Comparison of ENCODE assay signal across 12 cellular contexts in the genomic region with DNA sequence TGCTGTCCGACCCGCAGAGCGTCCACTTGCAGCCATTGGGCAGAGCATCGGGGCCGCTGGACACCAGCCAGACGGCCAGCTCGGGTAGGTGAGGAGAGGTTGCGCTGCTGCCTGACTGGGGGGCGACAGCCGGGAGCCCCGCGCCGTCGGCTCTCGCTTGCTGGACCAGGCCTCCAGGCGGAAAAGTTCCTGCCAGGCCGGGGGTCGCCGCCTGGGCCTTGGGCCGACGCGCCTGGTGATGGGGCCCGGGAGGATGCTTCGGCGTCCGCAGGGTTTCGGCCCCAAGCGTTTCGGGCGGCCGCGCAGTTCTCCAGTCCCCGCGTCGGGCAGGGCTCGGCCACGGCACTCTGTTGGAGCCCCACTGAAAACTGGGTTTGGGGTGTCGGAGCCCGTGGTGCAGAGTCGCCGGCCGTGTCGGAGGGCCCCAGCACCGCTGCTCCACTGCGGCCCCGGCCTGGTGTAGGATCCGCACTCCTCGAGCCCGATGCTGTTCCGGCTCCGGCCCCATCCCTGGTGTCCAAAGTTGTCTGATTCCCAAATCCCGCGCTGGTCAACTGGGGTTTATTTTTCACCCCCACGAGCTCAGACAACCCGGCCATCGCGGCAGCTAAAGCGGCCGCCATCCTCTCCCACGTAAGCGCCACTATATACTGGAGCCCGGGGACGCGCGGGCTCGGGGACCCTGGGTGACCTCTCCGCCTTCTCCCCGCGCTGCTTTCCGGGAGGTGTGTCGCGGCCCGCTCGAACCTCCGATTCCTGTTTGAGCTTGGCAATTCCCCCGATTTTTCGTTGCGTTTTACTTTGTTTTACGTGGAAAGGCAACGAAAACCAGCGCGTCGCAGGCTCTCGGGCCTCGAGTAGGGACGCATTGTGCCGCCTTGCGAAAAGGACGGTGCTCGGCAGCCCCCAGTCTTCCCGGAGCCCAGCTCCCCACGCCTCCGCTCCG. TPM values are rescaled to one million over a fixed set of nuclear protein-coding genes. Genes with fewer than 3 reads are reported as not detected.
A peak's percentile ranks its signal among the peaks of the same experiment; 100 is the strongest.
DNase-seq lines count a peak whose midpoint lies in the region; ATAC-seq and TF ChIP-seq lines count a peak whose summit lies in the region.
"Had no signal": no experiment of that assay in that cellular context is flagged by ENCODE, and none has a peak within 500 bp of the region (broad histone marks: within the 10 kb centered on the region; RNA-seq: fewer than 3 reads in every experiment).

No MANE protein-coding gene starts in this region.

- no peaks in the 10 kb centered on the region for H3K9me3 ChIP-seq in CD4-positive, alpha-beta memory T cell (ENCODE audit: control insufficient read depth in 1 of 2, low read length in 2 of 2)
- no peaks in the 10 kb centered on the region for H3K9me3 ChIP-seq in endodermal cell (ENCODE audit: control insufficient read depth, low read length)
- H3K9me3 ChIP-seq in neural progenitor cell (ENCODE audit: low read depth), result no peaks in the 10 kb centered on the region

- H3K4me1 Mint-ChIP-seq in CD4-positive, alpha-beta memory T cell, result peaks cover 10 to 35% (median 19%) of the 10 kb centered on the region in 4 donors
- H3K4me1 Mint-ChIP-seq in endodermal cell, result peaks cover 15% of the 10 kb centered on the region
- H3K4me1 Mint-ChIP-seq in neural progenitor cell, result peaks cover 11% of the 10 kb centered on the region

- peaks cover 21% of the 10 kb centered on the region for H4K20me1 ChIP-seq in neural progenitor cell (ENCODE audit: low read depth)

- peak overlapping the region; percentile 64 for H2AFZ ChIP-seq in neural progenitor cell (replicated peaks)

- H3K27me3 ChIP-seq in CD4-positive, alpha-beta memory T cell (ENCODE audit: insufficient read depth, low read length), result peaks cover 53% of the 10 kb centered on the region
- H3K27me3 ChIP-seq in endodermal cell (ENCODE audit: control insufficient read depth, insufficient read depth, low read length, poor library complexity, severe bottlenecking) (peaks cover 90% of the 10 kb centered on the region), neural progenitor cell (peaks cover 95% of the 10 kb centered on the region)

- H3K9ac ChIP-seq in endodermal cell (ENCODE audit: extremely low read depth, low read length, poor library complexity, severe bottlenecking) (no peak overlapping the region), neural progenitor cell (no peak overlapping the region)

- CTCF ChIA-PET in CD4-positive, alpha-beta memory T cell (lab: Charles Lee; ENCODE audit: partially characterized antibody), result interaction anchor here (1.7 kb wide), 1 partner anchor 12 kb away, joined by 4 read pairs; no protein-coding TSS in a partner anchor

- peaks cover 31% of the 10 kb centered on the region for H3F3A ChIP-seq in neural progenitor cell (ENCODE audit: low read depth)

- no peaks in the 10 kb centered on the region for H3K9me3 Mint-ChIP-seq in CD4-positive, alpha-beta memory T cell
- H3K9me3 Mint-ChIP-seq in endodermal cell (no peaks in the 10 kb centered on the region), neural progenitor cell (peaks cover 13% of the 10 kb centered on the region)

- peak overlapping the region; percentile 43 to 87 (median 70) for H3K4me3 Mint-ChIP-seq in CD4-positive, alpha-beta memory T cell
- H3K4me3 Mint-ChIP-seq in endodermal cell, result peak overlapping the region; percentile 47
- peak overlapping the region; percentile 58 for H3K4me3 Mint-ChIP-seq in neural progenitor cell

- H3K4me1 ChIP-seq in CD4-positive, alpha-beta memory T cell (ENCODE audit: insufficient read depth, low read length), result peaks cover 20% of the 10 kb centered on the region
- H3K4me1 ChIP-seq in endodermal cell (ENCODE audit: control insufficient read depth, insufficient read depth, low read length) (peaks cover 4% of the 10 kb centered on the region), neural progenitor cell (peaks cover 42% of the 10 kb centered on the region)

- no peak for DNase-seq in CD4-positive, alpha-beta memory T cell
- DNase-seq in LHCN-M2 (ENCODE audit: low read depth) (peak; percentile 12), endodermal cell (peak; percentile 76), neural progenitor cell (ENCODE audit: low spot score) (peak; percentile 47), cerebellar nuclear complex (lab: John Stamatoyannopoulos, UW) (no peak), NCI-H1048 (lab: John Stamatoyannopoulos, UW) (no peak)
- DNase-seq: effector CD4-positive, alpha-beta T cell had no signal

- H3K36me3 Mint-ChIP-seq in CD4-positive, alpha-beta memory T cell, result peaks cover 0 to 4% of the 10 kb centered on the region in 2 donors
- no peaks in the 10 kb centered on the region for H3K36me3 Mint-ChIP-seq in endodermal cell (ENCODE audit: low read depth)
- H3K36me3 Mint-ChIP-seq in neural progenitor cell, result no peaks in the 10 kb centered on the region

- WGBS in endodermal cell (ENCODE audit: insufficient coverage in 1 of 2, insufficient read length in 1 of 2), 2 experiments, result 2 to 3% methylated on average over 54 to 94 of the region's 94 CpGs

- ATAC-seq in activated CD4-positive, CD25-positive, alpha-beta regulatory T cell treated with anti-CD3 and anti-CD28 coated beads, Interleukin-2, amount 50 U/mL, for 24 hours, result no peak
- ATAC-seq in HG03039 (IDR thresholded peaks at IDR 0.05; ENCODE audit: unreplicated experiment), result no peak

- peak overlapping the region in 1 of 2 donors; percentile 24 for H3K4me3 ChIP-seq in CD4-positive, alpha-beta memory T cell (ENCODE audit: low read length in 2 of 2)
- H3K4me3 ChIP-seq in endodermal cell (ENCODE audit: low read length) (no peak overlapping the region), neural progenitor cell (peak overlapping the region; percentile 45)

- TF ChIP-seq CTCF in endodermal cell (conservative IDR thresholded peaks at IDR 0.05), result no peak
- no peak for TF ChIP-seq CTCF in neural progenitor cell (IDR thresholded peaks at IDR 0.05)

- POLR2A ChIA-PET in CD4-positive, alpha-beta memory T cell (lab: Charles Lee; ENCODE audit: partially characterized antibody), result no interaction called here

- no peak overlapping the region for H3K27ac Mint-ChIP-seq in CD4-positive, alpha-beta memory T cell
- H3K27ac Mint-ChIP-seq in endodermal cell, result no peak overlapping the region
- H3K27ac Mint-ChIP-seq in neural progenitor cell, result no peak overlapping the region

- no peak overlapping the region for H3K27ac ChIP-seq in CD4-positive, alpha-beta memory T cell (ENCODE audit: low read depth, low read length)
- no peak overlapping the region for H3K27ac ChIP-seq in endodermal cell (ENCODE audit: low read depth, low read length)
- no peak overlapping the region for H3K27ac ChIP-seq in neural progenitor cell
- H3K27ac ChIP-seq: HL-60, VCaP had no signal

- intact Hi-C loops in CD4-positive, alpha-beta memory T cell (cut with micrococcal nuclease), result no loop called here

- no peaks in the 10 kb centered on the region for H3K79me2 ChIP-seq in neural progenitor cell (ENCODE audit: low read depth)

- peak overlapping the region; percentile 89 for H3K4me2 ChIP-seq in neural progenitor cell

- peaks cover 56 to 65% of the 10 kb centered on the region in 2 donors for H3K27me3 Mint-ChIP-seq in CD4-positive, alpha-beta memory T cell
- H3K27me3 Mint-ChIP-seq in endodermal cell (ENCODE audit: insufficient read depth) (peaks cover 96% of the 10 kb centered on the region), neural progenitor cell (ENCODE audit: insufficient read depth, low read depth) (peaks cover 84% of the 10 kb centered on the region)

- H3K36me3 ChIP-seq in CD4-positive, alpha-beta memory T cell (ENCODE audit: insufficient read depth, low read length), result no peaks in the 10 kb centered on the region
- H3K36me3 ChIP-seq in endodermal cell (ENCODE audit: control insufficient read depth, insufficient read depth, low read length) (no peaks in the 10 kb centered on the region), neural progenitor cell (no peaks in the 10 kb centered on the region)

RNA-seq across cellular contexts. Expression of a gene that starts 0.9 kb away (rescaled TPM):
- total RNA-seq in CD4-positive, alpha-beta memory T cell, result not detected
- not detected for polyA plus RNA-seq in CD4-positive, alpha-beta memory T cell
- total RNA-seq in LHCN-M2 (2014; rRNA removed) (not detected in 2 replicates), endodermal cell (not detected), neural progenitor cell (ENCODE audit: low replicate concordance) (0.51 and 1.3 TPM in 2 replicates)
- polyA plus RNA-seq in LHCN-M2 (2012), result not detected
- polyA plus RNA-seq in endodermal cell (2013, experiment 1 of 2), result 0.07 TPM
- not detected for polyA plus RNA-seq in endodermal cell (2013, experiment 2 of 2)
- total RNA-seq: mononuclear cell had no signal

Comparison
In these comparisons a context has a peak if more than half of its experiments do, and no peak if none do; other contexts are left out.
1. DNase-seq: peak in LHCN-M2 (single experiment), endodermal cell (single experiment) and neural progenitor cell (single experiment); none in CD4-positive, alpha-beta memory T cell (0 of 5), cerebellar nuclear complex (0 of 2) and NCI-H1048 (single experiment).
2. Peak in every context shown above with its lines, with median percentiles within 50 percentile points of each other: H3K4me3 Mint-ChIP-seq.